Comparison of ENCODE assay signal across 12 cellular contexts in genomic region chr2:36918307-36918706, GRCh38. TPM values are rescaled to one million over a fixed set of nuclear protein-coding genes. Genes with fewer than 3 reads are reported as not detected.
DNase-seq lines count a peak whose midpoint lies in the region; ATAC-seq and TF ChIP-seq lines count a peak whose summit lies in the region.
"Had no signal": no experiment of that assay in that cellular context is flagged by ENCODE, and none has a peak within 500 bp of the region (broad histone marks: within the 10 kb centered on the region; RNA-seq: fewer than 3 reads in every experiment).

No MANE protein-coding gene starts in this region.

- no peak for DNase-seq in AG04450 (ENCODE audit: low read depth, low spot score)
- no peak for DNase-seq in hepatocyte (ENCODE audit: low spot score)
- DNase-seq in DMS 273 (lab: John Stamatoyannopoulos, UW; ENCODE audit: unreplicated experiment) = no peak
- DNase-seq: activated CD8-positive, alpha-beta memory T cell treated with anti-CD3 and anti-CD28 coated beads, Interleukin-2, amount 10 ng/mL, durations not matched to agents 7 days and 5 days; effector CD4-positive, alpha-beta T cell; NCI-H1436 had no signal

- CTCF ChIA-PET in AG04450 (lab: Charles Lee) = interaction anchor here (0.7 to 2.8 kb wide), 16 partner anchors 9 to 565 kb away, joined by 3 to 29 read pairs (median 4); partner anchors contain the start of gene STRN

- H3K4me1 ChIP-seq in hepatocyte (ENCODE audit: insufficient read depth) = no peaks in the 10 kb centered on the region

- H3K9me2 ChIP-seq in hepatocyte (replicated peaks; ENCODE audit: insufficient read depth) = no peaks in the 10 kb centered on the region

- POLR2A ChIA-PET in AG04450 (lab: Yijun Ruan, JAX) = no interaction called here

- H3K27me3 ChIP-seq in AG04450 (ENCODE audit: control insufficient read depth, insufficient read depth, low read length) (no peaks in the 10 kb centered on the region), hepatocyte (no peaks in the 10 kb centered on the region)
- H3K27me3 ChIP-seq: tibial nerve had no signal

- peaks cover 8% of the 10 kb centered on the region for H3K79me2 ChIP-seq in hepatocyte

- H3K4me3 ChIP-seq in AG04450 (ENCODE audit: low read depth, low read length) (no peak overlapping the region), WI38 (ENCODE audit: low read depth, low read length) (no peak overlapping the region), hepatocyte (no peak overlapping the region)
- H3K4me3 ChIP-seq: tibial nerve had no signal

- TF ChIP-seq CTCF in AG04450 (IDR thresholded peaks at IDR 0.05; ENCODE audit: low read depth, low read length) = peak; percentile 40; the same call in 1 of the 2 replicates
- TF ChIP-seq CTCF in GM12873 (IDR thresholded peaks at IDR 0.05; ENCODE audit: insufficient read depth, low read depth, low read length, missing control alignments) = peak; percentile 23
- peak; percentile 10; the same call in 1 of the 2 replicates for TF ChIP-seq CTCF in WI38 (IDR thresholded peaks at IDR 0.05; ENCODE audit: low read depth, low read length)
- TF ChIP-seq CTCF in hepatocyte (IDR thresholded peaks at IDR 0.05; ENCODE audit: poor library complexity) = peak; percentile 54

- ATAC-seq in HG02623 (IDR thresholded peaks at IDR 0.05; ENCODE audit: unreplicated experiment) = no peak
- no peak for ATAC-seq in GM21576 (IDR thresholded peaks at IDR 0.05; ENCODE audit: unreplicated experiment)
- no peak for ATAC-seq in GM18502 (IDR thresholded peaks at IDR 0.05; ENCODE audit: poor library complexity, unreplicated experiment)
- ATAC-seq: activated CD8-positive, alpha-beta memory T cell treated with anti-CD3 and anti-CD28 coated beads, Interleukin-2, amount 10 ng/mL, durations not matched to agents 7 days and 5 days had no signal

- no peak overlapping the region for H3K4me2 ChIP-seq in hepatocyte

- no peaks in the 10 kb centered on the region for H3K36me3 ChIP-seq in hepatocyte (replicated peaks; ENCODE audit: insufficient read depth, low read depth)

- H3K9me3 ChIP-seq in AG04450 (ENCODE audit: control insufficient read depth, insufficient read depth, low read length) (no peaks in the 10 kb centered on the region), hepatocyte (ENCODE audit: low read depth) (no peaks in the 10 kb centered on the region)
- H3K9me3 ChIP-seq: tibial nerve had no signal

- H4K20me1 ChIP-seq in hepatocyte (ENCODE audit: insufficient read depth, poor library complexity, severe bottlenecking) = no peaks in the 10 kb centered on the region

- H3K27ac ChIP-seq in AG04450 (ENCODE audit: low read depth, low read length) (no peak overlapping the region), hepatocyte (no peak overlapping the region)
- H3K27ac ChIP-seq: tibial nerve had no signal

- no peak overlapping the region for H2AFZ ChIP-seq in hepatocyte

RNA-seq across cellular contexts. Expression of gene STRN, which starts 48.0 kb away (rescaled TPM):
- polyA plus RNA-seq in AG04450 (2011; rRNA removed) (15.5 and 20.0 TPM in 2 replicates), hepatocyte (4.4 TPM in 2 replicates)
- polyA minus RNA-seq in AG04450 (2011; rRNA and poly(A)+ RNA removed) = 21.2 and 34.7 TPM in 2 replicates
- total RNA-seq in hepatocyte = 13.9 and 14.1 TPM in 2 replicates
